Comparison of ENCODE assay signal across 3 cellular contexts in the genomic region with DNA sequence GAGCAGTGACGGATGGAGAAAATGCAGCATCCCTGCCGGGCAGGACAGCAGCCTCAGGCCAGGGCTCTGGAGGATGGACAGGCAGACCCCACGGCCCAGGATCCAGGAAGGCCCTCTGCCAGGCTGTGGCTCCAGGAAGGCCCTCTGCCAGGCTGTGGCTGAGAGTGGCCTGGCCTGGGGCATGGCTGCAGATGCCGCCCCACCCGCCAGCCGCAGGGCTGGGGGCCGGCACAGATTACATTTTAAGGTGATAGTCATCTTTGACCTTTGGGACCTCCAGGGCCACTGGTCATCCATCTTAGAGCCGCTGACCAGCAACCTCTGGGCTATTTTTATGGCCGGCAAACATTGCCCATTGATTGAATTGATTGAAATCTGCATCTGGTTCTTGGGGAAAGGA.
TF ChIP-seq lines count a peak whose summit lies in the region.

No MANE protein-coding gene starts in this region.

TF ChIP-seq in SK-N-SH, 30 proteins besides CTCF, POLR2A, EP300 and RAD21 (continued from another document):
- TF ChIP-seq GATA2 (CRISPR knock-in tag; IDR thresholded peaks at IDR 0.05) (peak; percentile 73), NRF1 (IDR thresholded peaks at IDR 0.05; ENCODE audit: low read depth, low read length) (no peak), MXI1 (IDR thresholded peaks at IDR 0.05; ENCODE audit: low read depth, low read length) (no peak), RFX5 (IDR thresholded peaks at IDR 0.05; ENCODE audit: low read length) (no peak), TEAD4 (IDR thresholded peaks at IDR 0.05; ENCODE audit: borderline replicate concordance, insufficient read depth) (no peak), EZH2phosphoT487 (IDR thresholded peaks at IDR 0.05; ENCODE audit: borderline replicate concordance, low read depth) (no peak), MEF2A (IDR thresholded peaks at IDR 0.05; ENCODE audit: borderline replicate concordance, low read depth) (no peak), POLR2AphosphoS5 (IDR thresholded peaks at IDR 0.05; ENCODE audit: low read depth, low read length) (no peak), FOSL2 (IDR thresholded peaks at IDR 0.05; ENCODE audit: borderline replicate concordance, low read depth) (no peak), FOXJ3 (CRISPR knock-in tag; IDR thresholded peaks at IDR 0.05) (0 out of 2 replicates have a peak, but pooled peaks have one; percentile 44)
- TF ChIP-seq, protein P1, sequence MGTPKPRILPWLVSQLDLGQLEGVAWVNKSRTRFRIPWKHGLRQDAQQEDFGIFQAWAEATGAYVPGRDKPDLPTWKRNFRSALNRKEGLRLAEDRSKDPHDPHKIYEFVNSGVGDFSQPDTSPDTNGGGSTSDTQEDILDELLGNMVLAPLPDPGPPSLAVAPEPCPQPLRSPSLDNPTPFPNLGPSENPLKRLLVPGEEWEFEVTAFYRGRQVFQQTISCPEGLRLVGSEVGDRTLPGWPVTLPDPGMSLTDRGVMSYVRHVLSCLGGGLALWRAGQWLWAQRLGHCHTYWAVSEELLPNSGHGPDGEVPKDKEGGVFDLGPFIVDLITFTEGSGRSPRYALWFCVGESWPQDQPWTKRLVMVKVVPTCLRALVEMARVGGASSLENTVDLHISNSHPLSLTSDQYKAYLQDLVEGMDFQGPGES (IDR thresholded peaks at IDR 0.05; ENCODE audit: low read depth, low read length) = no peak

TF ChIP-seq in SK-N-SH treated with all-trans-retinoic acid at 6 μM for 48 hours, 23 proteins besides CTCF, POLR2A, EP300 and RAD21 (continued from another document and continues in another):
- TF ChIP-seq PPARA (CRISPR knock-in tag; IDR thresholded peaks at IDR 0.05; ENCODE audit: borderline replicate concordance) = no peak
- TF ChIP-seq, protein P2, sequence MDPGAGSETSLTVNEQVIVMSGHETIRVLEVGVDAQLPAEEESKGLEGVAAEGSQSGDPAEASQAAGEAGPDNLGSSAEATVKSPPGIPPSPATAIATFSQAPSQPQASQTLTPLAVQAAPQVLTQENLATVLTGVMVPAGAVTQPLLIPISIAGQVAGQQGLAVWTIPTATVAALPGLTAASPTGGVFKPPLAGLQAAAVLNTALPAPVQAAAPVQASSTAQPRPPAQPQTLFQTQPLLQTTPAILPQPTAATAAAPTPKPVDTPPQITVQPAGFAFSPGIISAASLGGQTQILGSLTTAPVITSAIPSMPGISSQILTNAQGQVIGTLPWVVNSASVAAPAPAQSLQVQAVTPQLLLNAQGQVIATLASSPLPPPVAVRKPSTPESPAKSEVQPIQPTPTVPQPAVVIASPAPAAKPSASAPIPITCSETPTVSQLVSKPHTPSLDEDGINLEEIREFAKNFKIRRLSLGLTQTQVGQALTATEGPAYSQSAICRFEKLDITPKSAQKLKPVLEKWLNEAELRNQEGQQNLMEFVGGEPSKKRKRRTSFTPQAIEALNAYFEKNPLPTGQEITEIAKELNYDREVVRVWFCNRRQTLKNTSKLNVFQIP (CRISPR knock-in tag; IDR thresholded peaks at IDR 0.05; ENCODE audit: borderline replicate concordance, low read depth) = no peak
- TF ChIP-seq, protein P3, sequence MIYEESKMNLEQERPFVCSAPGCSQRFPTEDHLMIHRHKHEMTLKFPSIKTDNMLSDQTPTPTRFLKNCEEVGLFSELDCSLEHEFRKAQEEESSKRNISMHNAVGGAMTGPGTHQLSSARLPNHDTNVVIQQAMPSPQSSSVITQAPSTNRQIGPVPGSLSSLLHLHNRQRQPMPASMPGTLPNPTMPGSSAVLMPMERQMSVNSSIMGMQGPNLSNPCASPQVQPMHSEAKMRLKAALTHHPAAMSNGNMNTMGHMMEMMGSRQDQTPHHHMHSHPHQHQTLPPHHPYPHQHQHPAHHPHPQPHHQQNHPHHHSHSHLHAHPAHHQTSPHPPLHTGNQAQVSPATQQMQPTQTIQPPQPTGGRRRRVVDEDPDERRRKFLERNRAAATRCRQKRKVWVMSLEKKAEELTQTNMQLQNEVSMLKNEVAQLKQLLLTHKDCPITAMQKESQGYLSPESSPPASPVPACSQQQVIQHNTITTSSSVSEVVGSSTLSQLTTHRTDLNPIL (CRISPR knock-in tag; IDR thresholded peaks at IDR 0.05; ENCODE audit: low read depth) = no peak
- TF ChIP-seq, protein P4, sequence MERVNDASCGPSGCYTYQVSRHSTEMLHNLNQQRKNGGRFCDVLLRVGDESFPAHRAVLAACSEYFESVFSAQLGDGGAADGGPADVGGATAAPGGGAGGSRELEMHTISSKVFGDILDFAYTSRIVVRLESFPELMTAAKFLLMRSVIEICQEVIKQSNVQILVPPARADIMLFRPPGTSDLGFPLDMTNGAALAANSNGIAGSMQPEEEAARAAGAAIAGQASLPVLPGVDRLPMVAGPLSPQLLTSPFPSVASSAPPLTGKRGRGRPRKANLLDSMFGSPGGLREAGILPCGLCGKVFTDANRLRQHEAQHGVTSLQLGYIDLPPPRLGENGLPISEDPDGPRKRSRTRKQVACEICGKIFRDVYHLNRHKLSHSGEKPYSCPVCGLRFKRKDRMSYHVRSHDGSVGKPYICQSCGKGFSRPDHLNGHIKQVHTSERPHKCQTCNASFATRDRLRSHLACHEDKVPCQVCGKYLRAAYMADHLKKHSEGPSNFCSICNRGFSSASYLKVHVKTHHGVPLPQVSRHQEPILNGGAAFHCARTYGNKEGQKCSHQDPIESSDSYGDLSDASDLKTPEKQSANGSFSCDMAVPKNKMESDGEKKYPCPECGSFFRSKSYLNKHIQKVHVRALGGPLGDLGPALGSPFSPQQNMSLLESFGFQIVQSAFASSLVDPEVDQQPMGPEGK (CRISPR knock-in tag; IDR thresholded peaks at IDR 0.05; ENCODE audit: borderline replicate concordance) = no peak
- TF ChIP-seq, protein P5, sequence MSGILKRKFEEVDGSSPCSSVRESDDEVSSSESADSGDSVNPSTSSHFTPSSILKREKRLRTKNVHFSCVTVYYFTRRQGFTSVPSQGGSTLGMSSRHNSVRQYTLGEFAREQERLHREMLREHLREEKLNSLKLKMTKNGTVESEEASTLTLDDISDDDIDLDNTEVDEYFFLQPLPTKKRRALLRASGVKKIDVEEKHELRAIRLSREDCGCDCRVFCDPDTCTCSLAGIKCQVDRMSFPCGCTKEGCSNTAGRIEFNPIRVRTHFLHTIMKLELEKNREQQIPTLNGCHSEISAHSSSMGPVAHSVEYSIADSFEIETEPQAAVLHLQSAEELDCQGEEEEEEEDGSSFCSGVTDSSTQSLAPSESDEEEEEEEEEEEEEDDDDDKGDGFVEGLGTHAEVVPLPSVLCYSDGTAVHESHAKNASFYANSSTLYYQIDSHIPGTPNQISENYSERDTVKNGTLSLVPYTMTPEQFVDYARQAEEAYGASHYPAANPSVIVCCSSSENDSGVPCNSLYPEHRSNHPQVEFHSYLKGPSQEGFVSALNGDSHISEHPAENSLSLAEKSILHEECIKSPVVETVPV (CRISPR knock-in tag; IDR thresholded peaks at IDR 0.05) = no peak
- TF ChIP-seq CSDC2 (CRISPR knock-in tag; IDR thresholded peaks at IDR 0.05) = no peak
- TF ChIP-seq ZFP30 (CRISPR knock-in tag; IDR thresholded peaks at IDR 0.05) = no peak
- TF ChIP-seq, protein P6, sequence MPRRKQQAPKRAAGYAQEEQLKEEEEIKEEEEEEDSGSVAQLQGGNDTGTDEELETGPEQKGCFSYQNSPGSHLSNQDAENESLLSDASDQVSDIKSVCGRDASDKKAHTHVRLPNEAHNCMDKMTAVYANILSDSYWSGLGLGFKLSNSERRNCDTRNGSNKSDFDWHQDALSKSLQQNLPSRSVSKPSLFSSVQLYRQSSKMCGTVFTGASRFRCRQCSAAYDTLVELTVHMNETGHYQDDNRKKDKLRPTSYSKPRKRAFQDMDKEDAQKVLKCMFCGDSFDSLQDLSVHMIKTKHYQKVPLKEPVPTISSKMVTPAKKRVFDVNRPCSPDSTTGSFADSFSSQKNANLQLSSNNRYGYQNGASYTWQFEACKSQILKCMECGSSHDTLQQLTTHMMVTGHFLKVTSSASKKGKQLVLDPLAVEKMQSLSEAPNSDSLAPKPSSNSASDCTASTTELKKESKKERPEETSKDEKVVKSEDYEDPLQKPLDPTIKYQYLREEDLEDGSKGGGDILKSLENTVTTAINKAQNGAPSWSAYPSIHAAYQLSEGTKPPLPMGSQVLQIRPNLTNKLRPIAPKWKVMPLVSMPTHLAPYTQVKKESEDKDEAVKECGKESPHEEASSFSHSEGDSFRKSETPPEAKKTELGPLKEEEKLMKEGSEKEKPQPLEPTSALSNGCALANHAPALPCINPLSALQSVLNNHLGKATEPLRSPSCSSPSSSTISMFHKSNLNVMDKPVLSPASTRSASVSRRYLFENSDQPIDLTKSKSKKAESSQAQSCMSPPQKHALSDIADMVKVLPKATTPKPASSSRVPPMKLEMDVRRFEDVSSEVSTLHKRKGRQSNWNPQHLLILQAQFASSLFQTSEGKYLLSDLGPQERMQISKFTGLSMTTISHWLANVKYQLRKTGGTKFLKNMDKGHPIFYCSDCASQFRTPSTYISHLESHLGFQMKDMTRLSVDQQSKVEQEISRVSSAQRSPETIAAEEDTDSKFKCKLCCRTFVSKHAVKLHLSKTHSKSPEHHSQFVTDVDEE (CRISPR knock-in tag; IDR thresholded peaks at IDR 0.05) = no peak
- no peak for TF ChIP-seq ZNF565 (CRISPR knock-in tag; conservative IDR thresholded peaks at IDR 0.05; ENCODE audit: low read depth)
- TF ChIP-seq RARB (CRISPR knock-in tag; IDR thresholded peaks at IDR 0.05) = no peak

TF ChIP-seq in H1, 55 proteins besides CTCF, POLR2A, EP300 and RAD21 (continued from another document):
- TF ChIP-seq KDM5A (IDR thresholded peaks at IDR 0.05; ENCODE audit: low read length) (no peak), GTF2F1 (IDR thresholded peaks at IDR 0.05; ENCODE audit: borderline replicate concordance, low read depth, low read length) (no peak)
